ENCODE assay signal across 17 cellular contexts in genomic region chr6:25008707-25009106, GRCh38.
DNase-seq lines count a peak whose midpoint lies in the region; ATAC-seq, FAIRE-seq and TF ChIP-seq lines count a peak whose summit lies in the region.
"Had no signal": no experiment of that assay in that cellular context is flagged by ENCODE, and none has a peak within 500 bp of the region (broad histone marks: within the 10 kb centered on the region; RNA-seq: fewer than 3 reads in every experiment).

No MANE protein-coding gene starts in this region.

- no peak overlapping the region for H4K8ac ChIP-seq in IMR-90 (ENCODE audit: low read depth in 2 of 2, low read length in 2 of 2)

- no peak overlapping the region for H2AK9ac ChIP-seq in IMR-90 (replicated peaks; ENCODE audit: low read depth, low read length, poor library complexity)

- peak overlapping the region; percentile 1; the same call in 1 of the 2 replicates for H2BK120ac ChIP-seq in IMR-90 (ENCODE audit: low read depth, low read length)

- H3K27ac Mint-ChIP-seq in activated T-cell treated with anti-CD3 and anti-CD28 coated beads, Interleukin-2, amount 50 U/mL, for 24 hours = peak overlapping the region; percentile 87
- peak overlapping the region; percentile 82 for H3K27ac Mint-ChIP-seq in activated naive CD8-positive, alpha-beta T cell treated with anti-CD3 and anti-CD28 coated beads for 36 hours
- peak overlapping the region; percentile 91 to 95 for H3K27ac Mint-ChIP-seq in natural killer cell treated with Interleukin-12 subunit alpha and Interleukin-12 subunit beta and Interleukin-15 and Interleukin-18, amount 100 ng/mL, for 72 hours
- H3K27ac Mint-ChIP-seq: HFFc6 had no signal

- POLR2A ChIA-PET in IMR-90 (lab: Charles Lee; ENCODE audit: unreplicated experiment) = no interaction called here

- no peak overlapping the region for H3K27ac ChIP-seq in IMR-90 (ENCODE audit: insufficient read depth, low read length)
- H3K27ac ChIP-seq: right atrium auricular region had no signal

- in situ Hi-C loops in IMR-90 (cut with MboI; ENCODE audit: low sequenced_read_pairs) = loop anchor here (5.0 kb wide), 1 partner anchor 146 kb away; no protein-coding TSS in a partner anchor

- H2AFZ ChIP-seq in IMR-90 (replicated peaks; ENCODE audit: low read length, poor library complexity) = no peak overlapping the region

- dilution Hi-C loops in IMR-90 (cut with HindIII; ENCODE audit: low sequenced_read_pairs, unreplicated experiment) = no loop called here

- H2BK15ac ChIP-seq in IMR-90 (ENCODE audit: low read depth, low read length) = peak overlapping the region; percentile 68; the same call in 2 of the 3 replicates

- TF ChIP-seq CTCF in IMR-90 (conservative IDR thresholded peaks at IDR 0.05; ENCODE audit: low read depth, low read length) = no peak

- H3K36me3 ChIP-seq in IMR-90 (ENCODE audit: control insufficient read depth, insufficient read depth, low read length) = no peaks in the 10 kb centered on the region
- H3K36me3 ChIP-seq: heart right ventricle, right atrium auricular region had no signal

- DNase-seq in activated T-cell treated with anti-CD3 and anti-CD28 coated beads, Interleukin-2, amount 50 U/mL, for 24 hours = no peak
- no peak for DNase-seq in activated T-cell treated with anti-CD3 and anti-CD28 coated beads, Interleukin-2, amount 50 U/mL, for 1 hour
- no peak for DNase-seq in IMR-90
- DNase-seq in activated naive CD8-positive, alpha-beta T cell treated with anti-CD3 and anti-CD28 coated beads for 36 hours = no peak
- no peak for DNase-seq in natural killer cell treated with Interleukin-12 subunit alpha and Interleukin-12 subunit beta and Interleukin-15 and Interleukin-18, amount 100 ng/mL, for 72 hours (ENCODE audit: low spot score)
- no peak for DNase-seq in GM12891 (ENCODE audit: insufficient read length, low spot score)
- no peak for DNase-seq in NOMO-1 treated with DMSO at 0.1 percent for 48 hours (lab: John Stamatoyannopoulos, UW; ENCODE audit: unreplicated experiment)
- DNase-seq in DMS79 treated with DMSO at 0.1 percent for 48 hours (lab: John Stamatoyannopoulos, UW) = no peak
- DNase-seq: ACHN, activated gamma-delta T cell treated with Interleukin-2 at 50 U/mL for 16 hours, DMS79, heart right ventricle, HFFc6, NCI-H2081, NCI-H510A treated with DMSO at 0.1 percent for 48 hours had no signal

- H3K79me1 ChIP-seq in IMR-90 (ENCODE audit: low read depth in 1 of 2, low read length in 2 of 2) = no peaks in the 10 kb centered on the region

- no peaks in the 10 kb centered on the region for H3K9me3 Mint-ChIP-seq in activated T-cell treated with anti-CD3 and anti-CD28 coated beads, Interleukin-2, amount 50 U/mL, for 24 hours
- no peaks in the 10 kb centered on the region for H3K9me3 Mint-ChIP-seq in activated naive CD8-positive, alpha-beta T cell treated with anti-CD3 and anti-CD28 coated beads for 36 hours
- H3K9me3 Mint-ChIP-seq in natural killer cell treated with Interleukin-12 subunit alpha and Interleukin-12 subunit beta and Interleukin-15 and Interleukin-18, amount 100 ng/mL, for 72 hours = no peaks in the 10 kb centered on the region
- H3K9me3 Mint-ChIP-seq: HFFc6 had no signal

- intact Hi-C loops in IMR-90 (cut with micrococcal nuclease) = no loop called here

- no peak for ATAC-seq in IMR-90 (ENCODE audit: low read depth)
- ATAC-seq in natural killer cell treated with Interleukin-12 subunit alpha and Interleukin-12 subunit beta and Interleukin-15 and Interleukin-18, amount 100 ng/mL, for 72 hours = no peak
- ATAC-seq: heart right ventricle had no signal

- no peaks in the 10 kb centered on the region for H3K36me3 Mint-ChIP-seq in activated T-cell treated with anti-CD3 and anti-CD28 coated beads, Interleukin-2, amount 50 U/mL, for 24 hours (ENCODE audit: low read depth)
- H3K36me3 Mint-ChIP-seq in activated naive CD8-positive, alpha-beta T cell treated with anti-CD3 and anti-CD28 coated beads for 36 hours = peaks cover 2% of the 10 kb centered on the region
- no peaks in the 10 kb centered on the region for H3K36me3 Mint-ChIP-seq in natural killer cell treated with Interleukin-12 subunit alpha and Interleukin-12 subunit beta and Interleukin-15 and Interleukin-18, amount 100 ng/mL, for 72 hours

- no peak overlapping the region for H2BK5ac ChIP-seq in IMR-90 (ENCODE audit: low read depth, low read length, poor library complexity, severe bottlenecking)

- H3K27me3 Mint-ChIP-seq in activated T-cell treated with anti-CD3 and anti-CD28 coated beads, Interleukin-2, amount 50 U/mL, for 24 hours = no peaks in the 10 kb centered on the region
- H3K27me3 Mint-ChIP-seq in activated naive CD8-positive, alpha-beta T cell treated with anti-CD3 and anti-CD28 coated beads for 36 hours = no peaks in the 10 kb centered on the region
- no peaks in the 10 kb centered on the region for H3K27me3 Mint-ChIP-seq in natural killer cell treated with Interleukin-12 subunit alpha and Interleukin-12 subunit beta and Interleukin-15 and Interleukin-18, amount 100 ng/mL, for 72 hours

- peak overlapping the region; percentile 34; the same call in 1 of the 2 replicates for H3K4ac ChIP-seq in IMR-90 (ENCODE audit: low read depth, low read length)

- no peak overlapping the region for H4K5ac ChIP-seq in IMR-90 (ENCODE audit: low read depth, low read length)

- H2AK5ac ChIP-seq in IMR-90 (ENCODE audit: low read depth, low read length) = peak overlapping the region; percentile 67

- no peak for FAIRE-seq in GM12891 (lab: Jason Lieb, UNC)
- FAIRE-seq: colon had no signal

- TF ChIP-seq RAD21 in IMR-90 (IDR thresholded peaks at IDR 0.05; ENCODE audit: low read length) = no peak

- H3K18ac ChIP-seq in IMR-90 (ENCODE audit: low read depth, low read length) = peak overlapping the region; percentile 14; the same call in 1 of the 2 replicates

- no peak overlapping the region for H3K14ac ChIP-seq in IMR-90 (replicated peaks; ENCODE audit: low read depth, low read length)

- peak overlapping the region; percentile 26; the same call in 1 of the 2 replicates for H4K91ac ChIP-seq in IMR-90 (ENCODE audit: insufficient read depth, low read depth, low read length)

- TF ChIP-seq POLR2A in IMR-90 (IDR thresholded peaks at IDR 0.05; ENCODE audit: low read depth, low read length) (no peak), GM12891 (IDR thresholded peaks at IDR 0.05; ENCODE audit: low read depth, low read length) (no peak)

- H3K4me3 Mint-ChIP-seq in activated T-cell treated with anti-CD3 and anti-CD28 coated beads, Interleukin-2, amount 50 U/mL, for 24 hours = peak overlapping the region; percentile 54
- peak overlapping the region; percentile 14 for H3K4me3 Mint-ChIP-seq in activated naive CD8-positive, alpha-beta T cell treated with anti-CD3 and anti-CD28 coated beads for 36 hours
- peak overlapping the region; percentile 56 for H3K4me3 Mint-ChIP-seq in natural killer cell treated with Interleukin-12 subunit alpha and Interleukin-12 subunit beta and Interleukin-15 and Interleukin-18, amount 100 ng/mL, for 72 hours
- H3K4me3 Mint-ChIP-seq: HFFc6 had no signal

- H3K9me3 ChIP-seq in IMR-90 (ENCODE audit: control insufficient read depth, insufficient read depth, low read length) = no peaks in the 10 kb centered on the region
- H3K9me3 ChIP-seq: heart right ventricle, right atrium auricular region had no signal

- peaks cover 92% of the 10 kb centered on the region for H3K4me1 Mint-ChIP-seq in activated T-cell treated with anti-CD3 and anti-CD28 coated beads, Interleukin-2, amount 50 U/mL, for 24 hours (ENCODE audit: low read depth)
- peaks cover 83% of the 10 kb centered on the region for H3K4me1 Mint-ChIP-seq in activated naive CD8-positive, alpha-beta T cell treated with anti-CD3 and anti-CD28 coated beads for 36 hours
- H3K4me1 Mint-ChIP-seq in natural killer cell treated with Interleukin-12 subunit alpha and Interleukin-12 subunit beta and Interleukin-15 and Interleukin-18, amount 100 ng/mL, for 72 hours (ENCODE audit: low read depth in 2 of 2) = peaks cover 83 to 100% of the 10 kb centered on the region in 2 donors

- H4K20me1 ChIP-seq in IMR-90 (ENCODE audit: insufficient read depth, low read length) = no peaks in the 10 kb centered on the region

- H3K9me1 ChIP-seq in IMR-90 (ENCODE audit: insufficient read depth, low read length) = peaks cover 12% of the 10 kb centered on the region

- H3K27me3 ChIP-seq in IMR-90 (ENCODE audit: control insufficient read depth, insufficient read depth, low read length) = no peaks in the 10 kb centered on the region
- H3K27me3 ChIP-seq: heart right ventricle, right atrium auricular region had no signal

- H3K4me2 ChIP-seq in IMR-90 (ENCODE audit: low read depth, low read length) = no peak overlapping the region

- H3K4me3 ChIP-seq in IMR-90 (ENCODE audit: insufficient read depth, low read depth, low read length) = no peak overlapping the region
- H3K4me3 ChIP-seq: heart right ventricle, right atrium auricular region had no signal

- peaks cover 19% of the 10 kb centered on the region for H3K4me1 ChIP-seq in IMR-90 (ENCODE audit: control insufficient read depth, insufficient read depth, low read length)

- 0 out of 2 replicates have a peak overlapping the region, but pooled peaks have one; percentile 1 for H2BK20ac ChIP-seq in IMR-90 (ENCODE audit: low read depth, low read length)

- no peak overlapping the region for H3K23ac ChIP-seq in IMR-90 (ENCODE audit: low read depth, low read length)

- no peak overlapping the region for H3K9ac ChIP-seq in IMR-90 (ENCODE audit: low read depth, low read length)

- no TSS peak for BruUV-seq in IMR-90 (replicated peaks; lab: Mats Ljungman, UMichigan)

- no peak overlapping the region for H3K56ac ChIP-seq in IMR-90 (ENCODE audit: extremely low read depth, insufficient read depth, low read length)

- CTCF ChIA-PET in IMR-90 (lab: Yijun Ruan, JAX) = interaction anchor here (1.2 to 1.7 kb wide), 2 partner anchors 11 to 62 kb away, joined by 3 to 4 read pairs; no protein-coding TSS in a partner anchor

TF ChIP-seq in IMR-90, 13 proteins besides CTCF, POLR2A, EP300 and RAD21:
- no peak for TF ChIP-seq CEBPB (IDR thresholded peaks at IDR 0.05; ENCODE audit: low read depth, low read length)
- TF ChIP-seq RFX5 (IDR thresholded peaks at IDR 0.05; ENCODE audit: low read depth, low read length) = no peak
- no peak for TF ChIP-seq MAZ (IDR thresholded peaks at IDR 0.05; ENCODE audit: borderline replicate concordance, low read depth, low read length)
- no peak for TF ChIP-seq MXI1 (IDR thresholded peaks at IDR 0.05; ENCODE audit: borderline replicate concordance, low read depth, low read length)
- TF ChIP-seq BHLHE40 (IDR thresholded peaks at IDR 0.05; ENCODE audit: low read depth, low read length) = no peak

TF ChIP-seq in GM12891, 5 proteins besides CTCF, POLR2A, EP300 and RAD21:
- no peak for TF ChIP-seq POLR2AphosphoS5 (IDR thresholded peaks at IDR 0.05; ENCODE audit: low read depth, low read length)
- TF ChIP-seq TAF1 (IDR thresholded peaks at IDR 0.05; ENCODE audit: low read depth, low read length) = no peak
- TF ChIP-seq PAX5 (IDR thresholded peaks at IDR 0.05; ENCODE audit: insufficient read depth, low read length, severe bottlenecking) = no peak
- TF ChIP-seq SPI1 (IDR thresholded peaks at IDR 0.05; ENCODE audit: low read depth, low read length) = no peak
- no peak for TF ChIP-seq POU2F2 (IDR thresholded peaks at IDR 0.05; ENCODE audit: low read depth, low read length)
